ENCODE assay signal across 8 cellular contexts in genomic region chr15:92161039-92161670, GRCh38.
DNase-seq lines count a peak whose midpoint lies in the region; ATAC-seq lines count a peak whose summit lies in the region.

No MANE protein-coding gene starts in this region.

- ATAC-seq in GM18520 (IDR thresholded peaks at IDR 0.05; ENCODE audit: unreplicated experiment): peak; percentile 88
- peak; percentile 92 for ATAC-seq in GM21515 (IDR thresholded peaks at IDR 0.05; ENCODE audit: unreplicated experiment)
- ATAC-seq in HG03378 (IDR thresholded peaks at IDR 0.05; ENCODE audit: unreplicated experiment): peak; percentile 99

- no peaks in the 10 kb centered on the region for H3K36me3 ChIP-seq in HAP-1 (replicated peaks)

- H3K4me3 ChIP-seq in HAP-1: no peak overlapping the region

- in situ Hi-C loops in HAP-1 (cut with MboI; ENCODE audit: low sequenced_read_pairs): no loop called here

- peaks cover 9% of the 10 kb centered on the region for H3K4me1 ChIP-seq in HAP-1

- H3K27me3 ChIP-seq in HAP-1 (ENCODE audit: low read depth): no peaks in the 10 kb centered on the region

- no peaks in the 10 kb centered on the region for H3K9me3 ChIP-seq in HAP-1

- DNase-seq in germinal center (ENCODE audit: low spot score) (peak; percentile 66), NCI-H1417 (lab: John Stamatoyannopoulos, UW) (no peak), HAP-1 (ENCODE audit: low spot score in 2 of 2) (no peak), SIG-M5 (lab: John Stamatoyannopoulos, UW) (no peak)
- DNase-seq in stimulated activated CD4-positive, alpha-beta T cell treated with anti-CD3 and anti-CD28 coated beads, Interleukin-2, amount 100 ng/mL, for 24 hours: no peak
